Comparison of ENCODE assay signal across 8 cellular contexts in genomic region chr3:98593046-98593936, GRCh38. TPM values are rescaled to one million over a fixed set of nuclear protein-coding genes. Genes with fewer than 3 reads are reported as not detected.
A peak's percentile ranks its signal among the peaks of the same experiment; 100 is the strongest.
DNase-seq lines count a peak whose midpoint lies in the region; ATAC-seq lines count a peak whose summit lies in the region.

CPOX (minus strand) TSS chr3:98593611; CDS start chr3:98593504, 107 bp downstream.

- H3K9ac ChIP-seq in endocrine pancreas (ENCODE audit: control insufficient read depth, insufficient read depth, low read length) = peak within 1 kb of the TSS; percentile 85

- H3K4me3 ChIP-seq in endocrine pancreas (ENCODE audit: control insufficient read depth, insufficient read depth, low read length) = peak within 1 kb of the TSS; percentile 68

- H3K4me1 ChIP-seq in endocrine pancreas (ENCODE audit: control insufficient read depth, insufficient read depth, low read length) = peaks cover 3% of the 10 kb centered on the region

- no peaks in the 10 kb centered on the region for H3K36me3 ChIP-seq in endocrine pancreas (ENCODE audit: control insufficient read depth, insufficient read depth, low read length)

- no peaks in the 10 kb centered on the region for H3K9me3 ChIP-seq in endocrine pancreas (ENCODE audit: control insufficient read depth, low read length)

- ATAC-seq in GM19467 (IDR thresholded peaks at IDR 0.05; ENCODE audit: unreplicated experiment) = peak; percentile 96

- DNase-seq in CMK (ENCODE audit: low read depth) = peak; percentile 48
- DNase-seq in HPDE6-E6E7 (ENCODE audit: extremely low spot score) = peak; percentile 86
- DNase-seq in NOMO-1 (lab: John Stamatoyannopoulos, UW; ENCODE audit: unreplicated experiment in 2 of 2) = peak; percentile 75 to 77
- DNase-seq in activated CD8-positive, alpha-beta memory T cell treated with anti-CD3 and anti-CD28 coated beads for 48 hours (ENCODE audit: low read depth in 2 of 3, low spot score in 2 of 3) = peak; percentile 68 to 74 (median 72)
- DNase-seq in mesenteric fat pad (ENCODE audit: low spot score) = peak; percentile 95
- DNase-seq in stimulated activated CD8-positive, alpha-beta memory T cell treated with anti-CD3 and anti-CD28 coated beads, Interleukin-15, amount 100 ng/mL, for 1 hour (ENCODE audit: low read depth) = peak; percentile 59

- H3K27me3 ChIP-seq in endocrine pancreas (ENCODE audit: control insufficient read depth, insufficient read depth, low read length) = no peaks in the 10 kb centered on the region

RNA-seq across cellular contexts. Expression of gene CPOX, which starts in this region (rescaled TPM):
- 14.7 TPM for total RNA-seq in mesenteric fat pad

Comparison
In these comparisons a context has a peak if more than half of its experiments do, and no peak if none do; other contexts are left out.
1. Peak in every context shown above with its lines: DNase-seq, ATAC-seq and H3K4me3 ChIP-seq.